Comparison of ENCODE assay signal across 12 cellular contexts in the genomic region with DNA sequence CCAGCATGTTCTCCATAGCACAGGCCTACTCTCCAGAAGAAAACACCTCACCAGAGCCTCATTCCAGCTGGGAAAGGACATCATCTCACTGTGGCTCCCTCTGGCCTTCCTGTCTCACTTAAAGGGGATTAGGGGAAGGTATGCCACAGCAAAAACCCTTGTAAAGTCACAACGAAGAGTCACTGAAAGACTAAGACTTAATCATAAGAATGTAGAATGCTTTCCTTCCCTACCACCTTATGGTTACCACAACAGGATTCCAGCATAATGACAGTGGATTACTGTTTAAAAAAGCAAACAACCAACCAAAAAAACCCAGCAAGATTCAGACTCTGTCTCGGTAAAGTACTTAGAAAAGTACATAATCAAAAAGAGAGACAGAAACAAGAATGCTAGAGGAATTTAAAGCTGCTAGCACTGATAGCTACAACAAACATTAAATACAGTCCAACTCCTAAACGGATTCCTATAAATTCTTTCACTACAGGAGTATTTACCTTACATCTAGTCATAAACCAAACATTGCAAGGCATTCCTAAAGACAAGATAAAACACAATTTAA.
DNase-seq lines count a peak whose midpoint lies in the region; ATAC-seq, FAIRE-seq and TF ChIP-seq lines count a peak whose summit lies in the region.
"Had no signal": no experiment of that assay in that cellular context is flagged by ENCODE, and none has a peak within 500 bp of the region (broad histone marks: within the 10 kb centered on the region; RNA-seq: fewer than 3 reads in every experiment).

No MANE protein-coding gene starts in this region.

- H3K9ac ChIP-seq in kidney (ENCODE audit: low read length in 2 of 2) = no peak overlapping the region
- H3K9ac ChIP-seq: BLaER1 treated with 17β-estradiol and CSF1 and Interleukin-3, amounts not matched to agents 10 nM and 100 nM had no signal

- DNase-seq in H54 (ENCODE audit: insufficient read length, low spot score) (peak; percentile 7), amniotic epithelial cell (ENCODE audit: low read depth) (peak; percentile 32), left lung (no peak), occipital lobe (lab: John Stamatoyannopoulos, UW) (no peak), Right ventricle myocardium inferior (ENCODE audit: missing footprints) (no peak), kidney (no peak)
- no peak for DNase-seq in activated effector memory CD4-positive, alpha-beta T cell treated with anti-CD3 and anti-CD28 coated beads, Interleukin-2, amount 50 U/mL, for 16 hours
- DNase-seq: foreskin melanocyte had no signal

- H3K79me2 ChIP-seq in ACC112 (ENCODE audit: control insufficient read depth, insufficient read depth, low read length, unreplicated experiment) = no peaks in the 10 kb centered on the region

- intact Hi-C loops in left lung (cut with DNase I) (no loop called here), Right ventricle myocardium inferior (cut with DNase I) (no loop called here), kidney (cut with DNase I) (no loop called here)

- H3K36me3 ChIP-seq in ACC112 (ENCODE audit: insufficient read depth, low read length) = no peaks in the 10 kb centered on the region
- H3K36me3 ChIP-seq in left lung = no peaks in the 10 kb centered on the region
- no peaks in the 10 kb centered on the region for H3K36me3 ChIP-seq in kidney (ENCODE audit: control insufficient read depth in 1 of 2, insufficient read depth in 2 of 2, low read length in 2 of 2)

- H3K4me1 ChIP-seq in ACC112 (ENCODE audit: control insufficient read depth, insufficient read depth, low read length, unreplicated experiment) = no peaks in the 10 kb centered on the region
- no peaks in the 10 kb centered on the region for H3K4me1 ChIP-seq in left lung
- no peaks in the 10 kb centered on the region for H3K4me1 ChIP-seq in kidney (ENCODE audit: control insufficient read depth in 1 of 2, insufficient read depth in 1 of 2, low read depth in 1 of 2, low read length in 2 of 2)

- H3K27me3 ChIP-seq in ACC112 (ENCODE audit: insufficient read depth, low read length) (no peaks in the 10 kb centered on the region), left lung (no peaks in the 10 kb centered on the region)
- H3K27me3 ChIP-seq: BLaER1 treated with 17β-estradiol and CSF1 and Interleukin-3, amounts not matched to agents 10 nM and 100 nM had no signal

- TF ChIP-seq POLR2A in H54 (IDR thresholded peaks at IDR 0.05; ENCODE audit: low read depth, low read length) = no peak

- H3K4me3 ChIP-seq in ACC112 (ENCODE audit: low read depth, low read length) = no peak overlapping the region
- no peak overlapping the region for H3K4me3 ChIP-seq in left lung
- H3K4me3 ChIP-seq in kidney (ENCODE audit: low read length in 2 of 2) = no peak overlapping the region
- H3K4me3 ChIP-seq: BLaER1 treated with 17β-estradiol and CSF1 and Interleukin-3, amounts not matched to agents 10 nM and 100 nM had no signal

- FAIRE-seq in H54 (lab: Jason Lieb, UNC) (no peak), kidney (lab: Jason Lieb, UNC) (no peak)
- FAIRE-seq: urothelium cell line had no signal

- peak; percentile 71 for ATAC-seq in left lung
- no peak for ATAC-seq in Right ventricle myocardium inferior
- ATAC-seq: natural killer cell treated with Interleukin-12 subunit alpha and Interleukin-12 subunit beta and Interleukin-15 and Interleukin-18, amount 100 ng/mL, for 72 hours had no signal

- no peak overlapping the region for H2AFZ ChIP-seq in ACC112 (ENCODE audit: low read length, unreplicated experiment)

- H3K9me3 ChIP-seq in left lung = no peaks in the 10 kb centered on the region
- no peaks in the 10 kb centered on the region for H3K9me3 ChIP-seq in kidney (ENCODE audit: control insufficient read depth in 1 of 2, low read length in 2 of 2)

- TF ChIP-seq CTCF in left lung (IDR thresholded peaks at IDR 0.05) (no peak), kidney (IDR thresholded peaks at IDR 0.05; ENCODE audit: borderline replicate concordance, extremely low read depth, insufficient read depth) (no peak)

- H3K27ac ChIP-seq in ACC112 (ENCODE audit: low read depth, low read length) (peak overlapping the region; percentile 25; the same call in 1 of the 2 replicates), left lung (no peak overlapping the region), kidney (ENCODE audit: low read depth in 2 of 2, low read length in 2 of 2) (no peak overlapping the region)
- H3K27ac ChIP-seq: BLaER1 treated with 17β-estradiol and CSF1 and Interleukin-3, amounts not matched to agents 10 nM and 100 nM had no signal

Comparison
In these comparisons a context has a peak if more than half of its experiments do, and no peak if none do; other contexts are left out.
1. DNase-seq: peak in H54 (single experiment) and amniotic epithelial cell (single experiment); none in left lung (0 of 2), activated effector memory CD4-positive, alpha-beta T cell treated with anti-CD3 and anti-CD28 coated beads, Interleukin-2, amount 50 U/mL, for 16 hours (single experiment), occipital lobe (single experiment), Right ventricle myocardium inferior (single experiment) and kidney (single experiment).